ENCODE assay signal across 21 cellular contexts in the genomic region with DNA sequence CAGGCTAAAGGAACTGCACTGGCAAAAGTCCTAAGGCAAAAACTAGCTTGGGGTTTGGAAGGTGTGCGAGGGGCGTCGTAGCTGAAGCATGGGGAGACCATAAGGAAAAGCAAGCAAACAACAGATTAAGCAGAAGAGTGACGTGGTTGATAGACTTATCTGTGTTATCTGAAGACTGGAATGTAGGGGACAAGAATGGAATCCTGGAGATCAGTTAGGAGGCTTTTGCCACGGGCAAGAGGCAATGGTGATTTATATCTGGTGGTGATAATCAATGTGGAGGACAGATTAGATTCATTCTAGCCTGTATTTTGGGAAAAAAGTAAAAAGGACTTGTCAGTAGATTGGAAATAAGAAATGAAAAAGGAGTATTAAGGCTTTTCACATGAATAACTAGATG.
DNase-seq lines count a peak whose midpoint lies in the region; TF ChIP-seq lines count a peak whose summit lies in the region.
"Had no signal": no experiment of that assay in that cellular context is flagged by ENCODE, and none has a peak within 500 bp of the region (broad histone marks: within the 10 kb centered on the region; RNA-seq: fewer than 3 reads in every experiment).

No MANE protein-coding gene starts in this region.

- 77 to 80% methylated on average over 4 to 5 of the region's 5 CpGs for WGBS in mesodermal cell (ENCODE audit: insufficient coverage in 2 of 2), 2 experiments

- H3K4me3 Mint-ChIP-seq in Caco-2 (ENCODE audit: unreplicated experiment), result no peak overlapping the region
- no peak overlapping the region for H3K4me3 Mint-ChIP-seq in CD4-positive, alpha-beta memory T cell
- H3K4me3 Mint-ChIP-seq: CD14-positive monocyte; CD4-positive, alpha-beta T cell had no signal

- H3K4me1 ChIP-seq in Caco-2 (peaks cover 41% of the 10 kb centered on the region), mesodermal cell (ENCODE audit: control insufficient read depth, insufficient read depth, low read length, poor library complexity, severe bottlenecking) (peaks cover 15% of the 10 kb centered on the region), subcutaneous abdominal adipose tissue (ENCODE audit: control insufficient read depth in 5 of 5, insufficient read depth in 5 of 5, low read length in 5 of 5) (peaks cover 0 to 9% (median 5%) of the 10 kb centered on the region in 5 donors)
- H3K4me1 ChIP-seq in CD4-positive, alpha-beta memory T cell (ENCODE audit: insufficient read depth, low read length), result no peaks in the 10 kb centered on the region
- H3K4me1 ChIP-seq: A549; BE2C; BLaER1 treated with 17β-estradiol and CSF1 and Interleukin-3, amounts not matched to agents 10 nM and 100 nM had no signal

- H3K4me3 ChIP-seq in Caco-2 (ENCODE audit: low read depth, low read length) (no peak overlapping the region), brain microvascular endothelial cell (ENCODE audit: low read depth, low read length) (no peak overlapping the region), mesodermal cell (ENCODE audit: extremely low read depth, insufficient read depth, low read length, poor library complexity, severe bottlenecking) (no peak overlapping the region), subcutaneous abdominal adipose tissue (ENCODE audit: low read depth in 1 of 5, low read length in 5 of 5) (no peak overlapping the region)
- no peak overlapping the region for H3K4me3 ChIP-seq in CD4-positive, alpha-beta memory T cell (ENCODE audit: low read length in 2 of 2)
- H3K4me3 ChIP-seq: A549; BLaER1 treated with 17β-estradiol and CSF1 and Interleukin-3, amounts not matched to agents 10 nM and 100 nM; GM23248 had no signal

- H3K9me3 Mint-ChIP-seq in Caco-2 (ENCODE audit: unreplicated experiment), result no peaks in the 10 kb centered on the region
- H3K9me3 Mint-ChIP-seq in CD4-positive, alpha-beta memory T cell, result peaks cover 0 to 3% (median 0%) of the 10 kb centered on the region in 8 donors
- H3K9me3 Mint-ChIP-seq: CD4-positive, alpha-beta T cell had no signal

- peaks cover 5% of the 10 kb centered on the region for H3K9me3 ChIP-seq in Caco-2
- H3K9me3 ChIP-seq in mesodermal cell (ENCODE audit: control insufficient read depth, low read length), result no peaks in the 10 kb centered on the region
- no peaks in the 10 kb centered on the region for H3K9me3 ChIP-seq in subcutaneous abdominal adipose tissue (ENCODE audit: control insufficient read depth in 5 of 5, low read length in 5 of 5)
- H3K9me3 ChIP-seq in CD4-positive, alpha-beta memory T cell (ENCODE audit: control insufficient read depth in 1 of 2, low read length in 2 of 2), result no peaks in the 10 kb centered on the region
- H3K9me3 ChIP-seq: A549; BE2C; BLaER1 treated with 17β-estradiol and CSF1 and Interleukin-3, amounts not matched to agents 10 nM and 100 nM had no signal

- no peak overlapping the region for H3K27ac Mint-ChIP-seq in Caco-2 (ENCODE audit: unreplicated experiment)
- no peak overlapping the region for H3K27ac Mint-ChIP-seq in CD4-positive, alpha-beta memory T cell
- H3K27ac Mint-ChIP-seq: CD14-positive monocyte; CD4-positive, alpha-beta T cell had no signal

- intact Hi-C loops in Caco-2 (cut with micrococcal nuclease; ENCODE audit: unreplicated experiment), result loop anchor here (10.0 kb wide), 1 partner anchor 85 kb away; no protein-coding TSS in a partner anchor
- intact Hi-C loops in CD4-positive, alpha-beta memory T cell (cut with micrococcal nuclease), result no loop called here

- in situ Hi-C loops in brain microvascular endothelial cell (cut with HindIII; ENCODE audit: low pct_ligation_motif_present, low sequenced_read_pairs), result no loop called here

- H3K27ac ChIP-seq in brain microvascular endothelial cell (no peak overlapping the region), mesodermal cell (ENCODE audit: low read depth, low read length, severe bottlenecking) (peak overlapping the region; percentile 41), subcutaneous abdominal adipose tissue (ENCODE audit: low read depth, low read length) (peak overlapping the region; percentile 17)
- no peak overlapping the region for H3K27ac ChIP-seq in CD4-positive, alpha-beta memory T cell (ENCODE audit: low read depth, low read length)
- H3K27ac ChIP-seq: A549, GM23248 had no signal

- TSS peak; percentile 9 for BruUV-seq in Caco-2 (replicated peaks; lab: Mats Ljungman, UMichigan)

- H3K27me3 ChIP-seq in Caco-2 (replicated peaks; ENCODE audit: control insufficient read depth, insufficient read depth, low read length) (no peaks in the 10 kb centered on the region), brain microvascular endothelial cell (replicated peaks) (no peaks in the 10 kb centered on the region), subcutaneous abdominal adipose tissue (ENCODE audit: control insufficient read depth in 5 of 5, insufficient read depth in 4 of 5, low read length in 5 of 5) (no peaks in the 10 kb centered on the region)
- no peaks in the 10 kb centered on the region for H3K27me3 ChIP-seq in CD4-positive, alpha-beta memory T cell (ENCODE audit: insufficient read depth, low read length)
- H3K27me3 ChIP-seq: BE2C; BLaER1 treated with 17β-estradiol and CSF1 and Interleukin-3, amounts not matched to agents 10 nM and 100 nM had no signal

- H3K36me3 ChIP-seq in Caco-2 (ENCODE audit: control insufficient read depth, insufficient read depth, low read length) (0 out of 2 replicates have a peak, but pooled peaks cover 1% of the 10 kb centered on the region), brain microvascular endothelial cell (replicated peaks) (peaks cover 7% of the 10 kb centered on the region), mesodermal cell (ENCODE audit: control insufficient read depth, insufficient read depth, low read length) (peaks cover 75% of the 10 kb centered on the region), subcutaneous abdominal adipose tissue (ENCODE audit: control insufficient read depth in 5 of 5, insufficient read depth in 5 of 5, low read length in 5 of 5) (peaks cover 11 to 42% (median 31%) of the 10 kb centered on the region in 5 donors)
- no peaks in the 10 kb centered on the region for H3K36me3 ChIP-seq in CD4-positive, alpha-beta memory T cell (ENCODE audit: insufficient read depth, low read length)

- no peak overlapping the region for H3K9ac ChIP-seq in subcutaneous abdominal adipose tissue (ENCODE audit: low read length in 5 of 5)
- H3K9ac ChIP-seq: BLaER1 treated with 17β-estradiol and CSF1 and Interleukin-3, amounts not matched to agents 10 nM and 100 nM; GM23248 had no signal

- TF ChIP-seq CTCF in Caco-2 (IDR thresholded peaks at IDR 0.05; ENCODE audit: insufficient read depth in 1 of 2, low read depth in 1 of 2, low read length in 1 of 2, severe bottlenecking in 1 of 2, unreplicated experiment in 1 of 2) (no peak), brain microvascular endothelial cell (IDR thresholded peaks at IDR 0.05; ENCODE audit: low read depth, low read length, missing control alignments) (no peak)

- peaks cover 6% of the 10 kb centered on the region for H3K4me1 Mint-ChIP-seq in Caco-2 (ENCODE audit: low read depth, unreplicated experiment)
- H3K4me1 Mint-ChIP-seq in CD4-positive, alpha-beta memory T cell, result no peaks in the 10 kb centered on the region
- H3K4me1 Mint-ChIP-seq: CD14-positive monocyte had no signal

- H3K27me3 Mint-ChIP-seq in Caco-2 (ENCODE audit: insufficient read depth, unreplicated experiment), result no peaks in the 10 kb centered on the region
- H3K27me3 Mint-ChIP-seq in CD4-positive, alpha-beta memory T cell, result peaks cover 0 to 4% of the 10 kb centered on the region in 2 donors
- H3K27me3 Mint-ChIP-seq: CD4-positive, alpha-beta T cell had no signal

- DNase-seq in Caco-2 (peak; percentile 38 to 49), brain microvascular endothelial cell (peak; percentile 31), cortex of kidney (lab: John Stamatoyannopoulos, UW) (no peak), superior temporal gyrus (ENCODE audit: extremely low spot score) (no peak)
- DNase-seq in CD4-positive, alpha-beta memory T cell, result no peak
- DNase-seq: 8988T; ACHN; AML-193; BE2C; CD4-positive, alpha-beta T cell; COR-L47; DMS153; DND-41; GM23248; H7; HCEC 1CT had no signal

- CTCF ChIA-PET in Caco-2 (lab: Charles Lee), result no interaction called here
- CTCF ChIA-PET in CD4-positive, alpha-beta memory T cell (lab: Charles Lee; ENCODE audit: partially characterized antibody), result no interaction called here

- peaks cover 33% of the 10 kb centered on the region for H3K36me3 Mint-ChIP-seq in Caco-2 (ENCODE audit: insufficient read depth, unreplicated experiment)
- no peaks in the 10 kb centered on the region for H3K36me3 Mint-ChIP-seq in CD4-positive, alpha-beta memory T cell

- POLR2A ChIA-PET in Caco-2 (lab: Charles Lee), result no interaction called here
- POLR2A ChIA-PET in CD4-positive, alpha-beta memory T cell (lab: Charles Lee; ENCODE audit: partially characterized antibody), result no interaction called here

Comparison
In these comparisons a context has a peak if more than half of its experiments do, and no peak if none do; other contexts are left out.
1. DNase-seq: peak in Caco-2 (2 of 2) and brain microvascular endothelial cell (single experiment); none in cortex of kidney (single experiment), superior temporal gyrus (single experiment) and CD4-positive, alpha-beta memory T cell (0 of 5).
2. H3K27ac ChIP-seq: peak in mesodermal cell (single experiment) and subcutaneous abdominal adipose tissue (single experiment); none in brain microvascular endothelial cell (single experiment) and CD4-positive, alpha-beta memory T cell (single experiment).